Comparison of ENCODE assay signal across 27 cellular contexts in the genomic region with DNA sequence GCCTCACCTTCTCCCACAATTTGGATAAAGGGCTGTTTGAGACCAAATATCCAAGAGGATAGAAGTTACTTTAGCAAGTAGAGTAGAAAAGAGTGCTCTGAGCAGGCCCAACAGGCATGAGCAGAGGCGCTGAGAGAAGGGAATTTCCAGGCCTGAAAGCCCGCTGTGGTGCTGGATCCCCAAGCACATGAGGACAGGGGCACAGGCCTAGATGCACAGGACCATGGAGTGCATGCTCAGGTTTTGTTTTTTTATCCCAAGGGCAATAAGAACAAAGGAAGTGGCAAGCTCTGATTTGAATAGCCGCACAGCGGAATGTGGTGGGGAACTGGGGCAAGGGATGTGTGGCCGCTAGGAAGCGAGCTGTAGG. TPM values are rescaled to one million over a fixed set of nuclear protein-coding genes. Genes with fewer than 3 reads are reported as not detected.
"Had no signal": no experiment of that assay in that cellular context is flagged by ENCODE, and none has a peak within 500 bp of the region (broad histone marks: within the 10 kb centered on the region; RNA-seq: fewer than 3 reads in every experiment).

No MANE protein-coding gene starts in this region.

- H3K9me3 Mint-ChIP-seq: activated naive CD4-positive, alpha-beta T cell treated with anti-CD3 and anti-CD28 coated beads, Interleukin-2, amount 50 U/mL, for 24 hours; activated T-cell treated with anti-CD3 and anti-CD28 coated beads, Interleukin-2, amount 50 U/mL, for 24 hours; activated T-helper 1 cell treated with anti-CD3 and anti-CD28 coated beads, Interleukin-12 subunit alpha, Interleukin-12 subunit beta, Interleukin-2, Interleukin-4 antibody, amounts not matched to agents 30 ng/mL and 10 ng/mL and 1 ng/mL, durations not matched to agents 14 hours and 24 hours and 36 hours had no signal

- ATAC-seq: activated CD4-positive, alpha-beta T cell treated with anti-CD3 and anti-CD28 coated beads for 36 hours; activated CD8-positive, alpha-beta T cell treated with anti-CD3 and anti-CD28 coated beads, Interleukin-2, amount 10 ng/mL, durations not matched to agents 7 days and 5 days; body of pancreas; Panc1 had no signal

- H3K4me1 Mint-ChIP-seq: activated CD4-positive, alpha-beta T cell treated with anti-CD3 and anti-CD28 coated beads for 36 hours; activated naive CD4-positive, alpha-beta T cell treated with anti-CD3 and anti-CD28 coated beads, Interleukin-2, amount 50 U/mL, for 24 hours had no signal

- H3K36me3 Mint-ChIP-seq: activated naive CD4-positive, alpha-beta T cell treated with anti-CD3 and anti-CD28 coated beads, Interleukin-2, amount 50 U/mL, for 24 hours had no signal

- H3K4me2 ChIP-seq: SK-N-SH had no signal

- H3K4me3 ChIP-seq: body of pancreas, SJCRH30 had no signal

- H3K27me3 ChIP-seq: body of pancreas, SJCRH30 had no signal

- H3K9ac ChIP-seq: SK-N-SH had no signal

- H3K4me1 ChIP-seq: body of pancreas, SJCRH30 had no signal

- H3K27ac ChIP-seq: body of pancreas, SJCRH30, VCaP had no signal

- H3K27ac Mint-ChIP-seq: activated CD4-positive, alpha-beta T cell treated with anti-CD3 and anti-CD28 coated beads for 36 hours; activated CD8-positive, alpha-beta T cell treated with anti-CD3 and anti-CD28 coated beads, Interleukin-2, amount 10 ng/mL, durations not matched to agents 7 days and 5 days; activated naive CD4-positive, alpha-beta T cell treated with anti-CD3 and anti-CD28 coated beads, Interleukin-2, amount 50 U/mL, for 24 hours; activated T-cell treated with anti-CD3 and anti-CD28 coated beads, Interleukin-2, amount 50 U/mL, for 24 hours; activated T-helper 1 cell treated with anti-CD3 and anti-CD28 coated beads, Interleukin-12 subunit alpha, Interleukin-12 subunit beta, Interleukin-2, Interleukin-4 antibody, amounts not matched to agents 30 ng/mL and 10 ng/mL and 1 ng/mL, durations not matched to agents 14 hours and 24 hours and 36 hours had no signal

- H3K4me3 Mint-ChIP-seq: activated CD4-positive, alpha-beta T cell treated with anti-CD3 and anti-CD28 coated beads for 36 hours; activated CD8-positive, alpha-beta T cell treated with anti-CD3 and anti-CD28 coated beads, Interleukin-2, amount 10 ng/mL, durations not matched to agents 7 days and 5 days; activated naive CD4-positive, alpha-beta T cell treated with anti-CD3 and anti-CD28 coated beads, Interleukin-2, amount 50 U/mL, for 24 hours; activated T-cell treated with anti-CD3 and anti-CD28 coated beads, Interleukin-2, amount 50 U/mL, for 24 hours; activated T-helper 1 cell treated with anti-CD3 and anti-CD28 coated beads, Interleukin-12 subunit alpha, Interleukin-12 subunit beta, Interleukin-2, Interleukin-4 antibody, amounts not matched to agents 30 ng/mL and 10 ng/mL and 1 ng/mL, durations not matched to agents 14 hours and 24 hours and 36 hours had no signal

- H3K9me3 ChIP-seq: body of pancreas, SJCRH30, SK-N-SH had no signal

- DNase-seq: activated CD4-positive, alpha-beta T cell treated with anti-CD3 and anti-CD28 coated beads for 36 hours; activated CD8-positive, alpha-beta T cell treated with anti-CD3 and anti-CD28 coated beads, Interleukin-2, amount 10 ng/mL, durations not matched to agents 7 days and 5 days; activated effector memory CD4-positive, alpha-beta T cell treated with Interleukin-2 at 50 U/mL for 16 hours; activated naive CD4-positive, alpha-beta T cell; activated T-cell treated with anti-CD3 and anti-CD28 coated beads, Interleukin-2, amount 50 U/mL, for 24 hours; aorta; body of pancreas; central memory CD4-positive, alpha-beta T cell; MV-4-11; NCI-H1092 treated with DMSO at 0.1 percent for 48 hours; NCI-H1436; NCI-H187; NCI-H2081; NCI-H510A treated with DMSO at 0.1 percent for 48 hours; NCI-H69; NK-92 treated with Interleukin-12 subunit alpha and Interleukin-12 subunit beta, amount 100 ng/mL, for 24 hours; Right ventricle myocardium superior; RPMI8226; SJCRH30; SK-N-SH; T-helper 1 cell had no signal

- H3K36me3 ChIP-seq: SJCRH30 had no signal

- FAIRE-seq: bronchial epithelial cell had no signal

RNA-seq across cellular contexts. Expression of a gene that starts 33.3 kb away (rescaled TPM):
- total RNA-seq: activated T-helper 1 cell treated with anti-CD3 and anti-CD28 coated beads, Interleukin-12 subunit alpha, Interleukin-12 subunit beta, Interleukin-2, Interleukin-4 antibody, amounts not matched to agents 30 ng/mL and 10 ng/mL and 1 ng/mL, durations not matched to agents 14 hours and 24 hours and 36 hours; T-helper 2 cell treated with Interferon-gamma antibody and Interleukin-4, amounts not matched to agents 100 ng/mL and 5 ng/mL, for 36 hours had no signal
